Comparison of ENCODE assay signal across 9 cellular contexts in the genomic region with DNA sequence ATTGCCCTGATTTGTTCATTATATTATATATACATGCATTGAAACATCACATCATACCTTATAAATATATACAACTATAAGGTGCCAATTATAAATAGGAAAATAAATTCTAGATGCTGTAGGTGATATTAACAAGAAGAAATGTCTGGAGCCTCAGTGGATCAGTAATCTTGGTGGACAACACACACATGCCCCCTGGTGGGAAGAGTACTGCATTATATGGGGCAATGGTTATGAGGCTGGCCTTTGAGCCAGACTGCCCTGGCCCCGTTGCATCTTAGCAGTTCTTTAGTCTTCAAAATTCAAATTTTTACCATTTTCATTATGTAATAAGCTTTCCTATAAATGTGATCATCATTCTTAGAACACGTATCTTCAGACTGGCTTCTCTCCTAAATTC.
DNase-seq lines count a peak whose midpoint lies in the region; ATAC-seq and TF ChIP-seq lines count a peak whose summit lies in the region.
"Had no signal": no experiment of that assay in that cellular context is flagged by ENCODE, and none has a peak within 500 bp of the region (broad histone marks: within the 10 kb centered on the region; RNA-seq: fewer than 3 reads in every experiment).

No MANE protein-coding gene starts in this region.

- H3K4me3 ChIP-seq in dorsolateral prefrontal cortex (no peak overlapping the region), retinal pigment epithelial cell (ENCODE audit: low read length) (no peak overlapping the region)
- H3K4me3 ChIP-seq: BLaER1 treated with 17β-estradiol and CSF1 and Interleukin-3, amounts not matched to agents 10 nM and 100 nM had no signal

- no peaks in the 10 kb centered on the region for H3K27me3 ChIP-seq in dorsolateral prefrontal cortex
- H3K27me3 ChIP-seq: BLaER1 treated with 17β-estradiol and CSF1 and Interleukin-3, amounts not matched to agents 10 nM and 100 nM had no signal

- no peak overlapping the region for H3K27ac ChIP-seq in dorsolateral prefrontal cortex
- H3K27ac ChIP-seq: BLaER1 treated with 17β-estradiol and CSF1 and Interleukin-3, amounts not matched to agents 10 nM and 100 nM had no signal

- intact Hi-C loops in dorsolateral prefrontal cortex (cut with DNase I) = no loop called here

- DNase-seq in NCI-H146 (lab: John Stamatoyannopoulos, UW) (peak; percentile 31), NCI-H146 treated with DMSO at 0.1 percent for 48 hours (lab: John Stamatoyannopoulos, UW; ENCODE audit: unreplicated experiment) (no peak), NCI-H1694 treated with DMSO at 0.1 percent for 48 hours (lab: John Stamatoyannopoulos, UW) (peak; percentile 37), dorsolateral prefrontal cortex (no peak), retinal pigment epithelial cell (ENCODE audit: low read depth) (no peak), nucleus accumbens (lab: John Stamatoyannopoulos, UW) (no peak)

- ATAC-seq in GM21786 (IDR thresholded peaks at IDR 0.05; ENCODE audit: unreplicated experiment) (peak; percentile 74), HG02571 (IDR thresholded peaks at IDR 0.05; ENCODE audit: unreplicated experiment) (no peak)

- TF ChIP-seq CTCF in dorsolateral prefrontal cortex (IDR thresholded peaks at IDR 0.05 in 54 of 56, conservative IDR thresholded peaks at IDR 0.05 in 2 of 56; ENCODE audit: low read depth in 1 of 56, partially characterized antibody in 56 of 56) (peak in 48 of 56 donors; percentile 15 to 51 (median 30)), retinal pigment epithelial cell (conservative IDR thresholded peaks at IDR 0.05; ENCODE audit: low read depth, low read length) (peak; percentile 73)

Comparison
In these comparisons a context has a peak if more than half of its experiments do, and no peak if none do; other contexts are left out.
1. DNase-seq: peak in NCI-H146 (single experiment) and NCI-H1694 treated with DMSO at 0.1 percent for 48 hours (single experiment); none in NCI-H146 treated with DMSO at 0.1 percent for 48 hours (single experiment), dorsolateral prefrontal cortex (0 of 10), retinal pigment epithelial cell (single experiment) and nucleus accumbens (0 of 56).